In the genomic region with DNA sequence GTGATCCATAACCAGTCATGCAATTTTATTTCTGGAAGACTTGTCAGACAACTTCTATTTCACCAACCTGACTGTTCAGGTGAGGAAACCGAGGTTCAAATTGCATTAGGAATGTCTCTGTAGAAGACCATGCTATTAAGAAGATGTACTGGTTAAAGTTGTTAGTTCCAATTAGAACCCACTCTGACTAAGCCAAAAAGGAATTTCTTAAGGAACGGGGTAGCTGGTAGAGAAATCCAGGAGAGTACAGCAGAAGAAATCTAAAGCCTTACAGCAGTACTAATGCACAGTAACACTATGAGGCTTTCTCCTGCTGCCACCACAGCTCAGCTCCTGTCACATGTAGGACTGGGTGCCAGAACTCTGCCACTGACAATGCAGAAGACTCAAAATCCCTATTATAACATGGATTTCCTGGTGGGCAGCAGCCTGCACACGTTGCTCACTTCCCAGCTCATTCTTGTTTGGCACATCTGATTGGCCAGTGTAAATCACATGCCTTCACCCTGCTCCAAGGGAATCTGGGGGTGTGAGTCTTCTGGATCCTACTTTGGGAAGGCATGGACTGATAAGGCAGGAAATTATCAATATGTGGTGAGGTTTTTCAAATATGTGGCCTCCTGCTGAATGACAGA, we compare ENCODE assay signal across 1 cellular context.
TF ChIP-seq lines count a peak whose summit lies in the region.

No MANE protein-coding gene starts in this region.

TF ChIP-seq in GM23338, 12 proteins besides CTCF, POLR2A, EP300 and RAD21:
- no peak for TF ChIP-seq ZNF462 (CRISPR knock-in tag; IDR thresholded peaks at IDR 0.05)
- TF ChIP-seq, protein P1, sequence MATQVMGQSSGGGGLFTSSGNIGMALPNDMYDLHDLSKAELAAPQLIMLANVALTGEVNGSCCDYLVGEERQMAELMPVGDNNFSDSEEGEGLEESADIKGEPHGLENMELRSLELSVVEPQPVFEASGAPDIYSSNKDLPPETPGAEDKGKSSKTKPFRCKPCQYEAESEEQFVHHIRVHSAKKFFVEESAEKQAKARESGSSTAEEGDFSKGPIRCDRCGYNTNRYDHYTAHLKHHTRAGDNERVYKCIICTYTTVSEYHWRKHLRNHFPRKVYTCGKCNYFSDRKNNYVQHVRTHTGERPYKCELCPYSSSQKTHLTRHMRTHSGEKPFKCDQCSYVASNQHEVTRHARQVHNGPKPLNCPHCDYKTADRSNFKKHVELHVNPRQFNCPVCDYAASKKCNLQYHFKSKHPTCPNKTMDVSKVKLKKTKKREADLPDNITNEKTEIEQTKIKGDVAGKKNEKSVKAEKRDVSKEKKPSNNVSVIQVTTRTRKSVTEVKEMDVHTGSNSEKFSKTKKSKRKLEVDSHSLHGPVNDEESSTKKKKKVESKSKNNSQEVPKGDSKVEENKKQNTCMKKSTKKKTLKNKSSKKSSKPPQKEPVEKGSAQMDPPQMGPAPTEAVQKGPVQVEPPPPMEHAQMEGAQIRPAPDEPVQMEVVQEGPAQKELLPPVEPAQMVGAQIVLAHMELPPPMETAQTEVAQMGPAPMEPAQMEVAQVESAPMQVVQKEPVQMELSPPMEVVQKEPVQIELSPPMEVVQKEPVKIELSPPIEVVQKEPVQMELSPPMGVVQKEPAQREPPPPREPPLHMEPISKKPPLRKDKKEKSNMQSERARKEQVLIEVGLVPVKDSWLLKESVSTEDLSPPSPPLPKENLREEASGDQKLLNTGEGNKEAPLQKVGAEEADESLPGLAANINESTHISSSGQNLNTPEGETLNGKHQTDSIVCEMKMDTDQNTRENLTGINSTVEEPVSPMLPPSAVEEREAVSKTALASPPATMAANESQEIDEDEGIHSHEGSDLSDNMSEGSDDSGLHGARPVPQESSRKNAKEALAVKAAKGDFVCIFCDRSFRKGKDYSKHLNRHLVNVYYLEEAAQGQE (IDR thresholded peaks at IDR 0.05; ENCODE audit: unreplicated experiment): no peak
